15 cellular contexts compared by ENCODE assay signal in genomic region chr1:215704089-215704860, GRCh38.
DNase-seq lines count a peak whose midpoint lies in the region; ATAC-seq and TF ChIP-seq lines count a peak whose summit lies in the region.
"Had no signal": no experiment of that assay in that cellular context is flagged by ENCODE, and none has a peak within 500 bp of the region (broad histone marks: within the 10 kb centered on the region; RNA-seq: fewer than 3 reads in every experiment).

No MANE protein-coding gene starts in this region.

- DNase-seq in A172 (ENCODE audit: low spot score) (peak; percentile 13), SKM-1 (lab: John Stamatoyannopoulos, UW; ENCODE audit: unreplicated experiment) (peak; percentile 96), NCI-H2227 treated with DMSO at 0.1 percent for 48 hours (lab: John Stamatoyannopoulos, UW) (no peak), NCI-H345 (lab: John Stamatoyannopoulos, UW) (no peak), vagina (ENCODE audit: extremely low spot score in 2 of 2) (no peak), DMS53 treated with DMSO at 0.1 percent for 48 hours (lab: John Stamatoyannopoulos, UW; ENCODE audit: unreplicated experiment) (no peak)
- DNase-seq: aorta, HFFc6, hypothalamus, NCI-H1694, Peyer's patch, stomach, WERI-Rb-1 had no signal

- H3K9me3 ChIP-seq in vagina: no peaks in the 10 kb centered on the region
- H3K9me3 ChIP-seq: Peyer's patch had no signal

- TF ChIP-seq CTCF in vagina (IDR thresholded peaks at IDR 0.05): no peak

- no peak overlapping the region for H3K27ac ChIP-seq in vagina
- H3K27ac ChIP-seq: Peyer's patch, stomach, WERI-Rb-1 had no signal

- H3K4me1 ChIP-seq in vagina: no peaks in the 10 kb centered on the region
- H3K4me1 ChIP-seq: Peyer's patch, stomach had no signal

- no peaks in the 10 kb centered on the region for H3K36me3 ChIP-seq in vagina
- H3K36me3 ChIP-seq: Peyer's patch, stomach, WERI-Rb-1 had no signal

- no peak overlapping the region for H3K4me3 ChIP-seq in vagina
- H3K4me3 ChIP-seq: Peyer's patch, stomach had no signal

- TF ChIP-seq POLR2A in vagina (IDR thresholded peaks at IDR 0.05): no peak

- intact Hi-C loops in vagina (cut with DNase I): no loop called here

- ATAC-seq in GM18868 (IDR thresholded peaks at IDR 0.05; ENCODE audit: unreplicated experiment): peak; percentile 96
- ATAC-seq in HG03378 (IDR thresholded peaks at IDR 0.05; ENCODE audit: unreplicated experiment): peak; percentile 74

- no peaks in the 10 kb centered on the region for H3K27me3 ChIP-seq in vagina
- H3K27me3 ChIP-seq: Peyer's patch, stomach had no signal

Comparison
In these comparisons a context has a peak if more than half of its experiments do, and no peak if none do; other contexts are left out.
1. DNase-seq: peak in A172 (single experiment) and SKM-1 (single experiment); none in NCI-H2227 treated with DMSO at 0.1 percent for 48 hours (single experiment), NCI-H345 (single experiment), vagina (0 of 2) and DMS53 treated with DMSO at 0.1 percent for 48 hours (single experiment).